6 cellular contexts compared by ENCODE assay signal in genomic region chr3:105293441-105293840, GRCh38.
"Had no signal": no experiment of that assay in that cellular context is flagged by ENCODE, and none has a peak within 500 bp of the region (broad histone marks: within the 10 kb centered on the region; RNA-seq: fewer than 3 reads in every experiment).

No MANE protein-coding gene starts in this region.

- H3K4me1 Mint-ChIP-seq: GM23338, IgD-negative memory B cell had no signal

- DNase-seq: H9, HCEC 1CT had no signal

- ATAC-seq: GM23338, HepG2 had no signal

- H3K4me3 ChIP-seq: GM23338 had no signal

- H3K4me2 ChIP-seq: GM23338 had no signal

- H3K27ac ChIP-seq: HL-60 had no signal

- H2AFZ ChIP-seq: GM23338 had no signal

- H3K27ac Mint-ChIP-seq: GM23338, H9, IgD-negative memory B cell had no signal

- H3K4me3 Mint-ChIP-seq: GM23338, H9, IgD-negative memory B cell had no signal
